ENCODE assay signal across 8 cellular contexts in genomic region chr13:45339867-45340266, GRCh38. TPM values are rescaled to one million over a fixed set of nuclear protein-coding genes. Genes with fewer than 3 reads are reported as not detected.
A peak's percentile ranks its signal among the peaks of the same experiment; 100 is the strongest.
DNase-seq lines count a peak whose midpoint lies in the region; ATAC-seq and TF ChIP-seq lines count a peak whose summit lies in the region.

No MANE protein-coding gene starts in this region.

- no peak overlapping the region for H2AFZ ChIP-seq in mesenchymal stem cell (ENCODE audit: low read depth, low read length)

- no peak overlapping the region for H3K23ac ChIP-seq in mesenchymal stem cell (ENCODE audit: low read length in 2 of 2)

- H3K27me3 ChIP-seq in mesenchymal stem cell (ENCODE audit: control insufficient read depth in 1 of 2, insufficient read depth in 1 of 2, low read length in 2 of 2) (no peaks in the 10 kb centered on the region), thyroid gland (no peaks in the 10 kb centered on the region)

- no peak for TF ChIP-seq POLR2A in thyroid gland (IDR thresholded peaks at IDR 0.05)

- peak overlapping the region; percentile 99 for H3K4me3 ChIP-seq in astrocyte of the cerebellum (ENCODE audit: low read depth, low read length)
- peak overlapping the region; percentile 59 to 89 for H3K4me3 ChIP-seq in mesenchymal stem cell (ENCODE audit: insufficient read depth in 1 of 2, low read depth in 1 of 2, low read length in 2 of 2)
- peak overlapping the region; percentile 57 to 99 (median 89) for H3K4me3 ChIP-seq in thyroid gland (replicated peaks in 1 of 3)

- no peak overlapping the region for H2BK5ac ChIP-seq in mesenchymal stem cell (ENCODE audit: low read depth, low read length, poor library complexity, severe bottlenecking)

- peak overlapping the region in 1 of 2 experiments; percentile 65 for H3K14ac ChIP-seq in mesenchymal stem cell (ENCODE audit: low read length in 2 of 2)

- H3K79me1 ChIP-seq in mesenchymal stem cell (replicated peaks; ENCODE audit: low read length, poor library complexity, severe bottlenecking) = peaks cover 9% of the 10 kb centered on the region

- no peak overlapping the region for H2BK15ac ChIP-seq in mesenchymal stem cell (ENCODE audit: low read depth, poor library complexity, severe bottlenecking)

- peak overlapping the region; percentile 76 for H3K4me2 ChIP-seq in mesenchymal stem cell (ENCODE audit: low read length, poor library complexity, severe bottlenecking)

- no peak overlapping the region for H2AK5ac ChIP-seq in mesenchymal stem cell (ENCODE audit: low read length, severe bottlenecking)

- TF ChIP-seq CTCF in astrocyte of the cerebellum (IDR thresholded peaks at IDR 0.05; ENCODE audit: low read depth, low read length, missing control alignments) (no peak), thyroid gland (IDR thresholded peaks at IDR 0.05) (no peak)

- H2BK120ac ChIP-seq in mesenchymal stem cell (ENCODE audit: low read depth, low read length) = no peak overlapping the region

- peaks cover 16 to 61% of the 10 kb centered on the region in 2 experiments for H3K36me3 ChIP-seq in mesenchymal stem cell (ENCODE audit: control insufficient read depth in 1 of 2, insufficient read depth in 2 of 2, low read depth in 1 of 2, low read length in 2 of 2)
- H3K36me3 ChIP-seq in thyroid gland = peaks cover 51% of the 10 kb centered on the region in 2 donors

- no peak for ATAC-seq in HG02610 (IDR thresholded peaks at IDR 0.05; ENCODE audit: unreplicated experiment)

- intact Hi-C loops in thyroid gland (cut with DNase I) = loop anchor here (10.0 kb wide), 2 partner anchors 75 to 125 kb away; partner anchors contain the start of genes COG3 and SLC25A30

- no peak overlapping the region for H4K8ac ChIP-seq in mesenchymal stem cell (ENCODE audit: low read length)

- no peak overlapping the region for H3K4ac ChIP-seq in mesenchymal stem cell (ENCODE audit: low read depth in 1 of 2, low read length in 2 of 2)

- in situ Hi-C loops in astrocyte of the cerebellum (cut with HindIII; ENCODE audit: low sequenced_read_pairs) (no loop called here), KBM-7 (cut with MboI; ENCODE audit: low pct_unique_long_range_greater_than_20kb, low sequenced_read_pairs) (no loop called here)

- peak overlapping the region; percentile 98 for H3K9ac ChIP-seq in mesenchymal stem cell (ENCODE audit: low read length)

- H3K27ac ChIP-seq in mesenchymal stem cell (ENCODE audit: low read length, poor library complexity, severe bottlenecking) (peak overlapping the region; percentile 99), thyroid gland (peak overlapping the region; percentile 99 to 100 (median 100))

- 21% methylated on average over 9 of the region's 11 CpGs for WGBS in mesenchymal stem cell
- WGBS in thyroid gland, 2 donors = 12 to 13% methylated on average over 11 of the region's 11 CpGs

- DNase-seq in activated CD4-positive, alpha-beta T cell treated with anti-CD3 and anti-CD28 coated beads for 48 hours = peak; percentile 67
- DNase-seq in activated CD4-positive, alpha-beta T cell treated with anti-CD3 and anti-CD28 coated beads for 1 hour = no peak
- no peak for DNase-seq in astrocyte of the cerebellum (ENCODE audit: low read depth)
- DNase-seq in mesenchymal stem cell = no peak
- DNase-seq in thyroid gland = no peak
- no peak for DNase-seq in NCI-H446 treated with DMSO at 0.1 percent for 48 hours (lab: John Stamatoyannopoulos, UW)
- DNase-seq in KBM-7 = no peak

- peak overlapping the region in 1 of 2 experiments; percentile 48 for H3K18ac ChIP-seq in mesenchymal stem cell (ENCODE audit: low read depth in 1 of 2, low read length in 2 of 2)

- H2BK12ac ChIP-seq in mesenchymal stem cell (ENCODE audit: low read length in 2 of 2) = no peak overlapping the region

- H4K91ac ChIP-seq in mesenchymal stem cell (ENCODE audit: low read length) = no peak overlapping the region

- H3K4me1 ChIP-seq in mesenchymal stem cell (ENCODE audit: control insufficient read depth, insufficient read depth, low read depth, low read length) (peaks cover 9% of the 10 kb centered on the region), thyroid gland (peaks cover 19 to 47% of the 10 kb centered on the region in 2 donors)

- H3K9me3 ChIP-seq in mesenchymal stem cell (ENCODE audit: control insufficient read depth, low read length) (no peaks in the 10 kb centered on the region), thyroid gland (no peaks in the 10 kb centered on the region)

RNA-seq across cellular contexts. Expression of gene TPT1, which starts 1.1 kb away (rescaled TPM):
- polyA plus RNA-seq in mesenchymal stem cell (2013, experiment 1 of 2) = 4,121 TPM
- 4,163 TPM for polyA plus RNA-seq in mesenchymal stem cell (2013, experiment 2 of 2)
- total RNA-seq in thyroid gland = 1,000 to 10,000 TPM; 2,350 to 4,169 (median 2,632) TPM
